In genomic region chr2:129491251-129491817, GRCh38 we compare ENCODE assay signal across 1 cellular context.
TF ChIP-seq lines count a peak whose summit lies in the region.

No MANE protein-coding gene starts in this region.

TF ChIP-seq in GM23338, 12 proteins besides CTCF, POLR2A, EP300 and RAD21 (continued from another document):
- TF ChIP-seq, protein P1, sequence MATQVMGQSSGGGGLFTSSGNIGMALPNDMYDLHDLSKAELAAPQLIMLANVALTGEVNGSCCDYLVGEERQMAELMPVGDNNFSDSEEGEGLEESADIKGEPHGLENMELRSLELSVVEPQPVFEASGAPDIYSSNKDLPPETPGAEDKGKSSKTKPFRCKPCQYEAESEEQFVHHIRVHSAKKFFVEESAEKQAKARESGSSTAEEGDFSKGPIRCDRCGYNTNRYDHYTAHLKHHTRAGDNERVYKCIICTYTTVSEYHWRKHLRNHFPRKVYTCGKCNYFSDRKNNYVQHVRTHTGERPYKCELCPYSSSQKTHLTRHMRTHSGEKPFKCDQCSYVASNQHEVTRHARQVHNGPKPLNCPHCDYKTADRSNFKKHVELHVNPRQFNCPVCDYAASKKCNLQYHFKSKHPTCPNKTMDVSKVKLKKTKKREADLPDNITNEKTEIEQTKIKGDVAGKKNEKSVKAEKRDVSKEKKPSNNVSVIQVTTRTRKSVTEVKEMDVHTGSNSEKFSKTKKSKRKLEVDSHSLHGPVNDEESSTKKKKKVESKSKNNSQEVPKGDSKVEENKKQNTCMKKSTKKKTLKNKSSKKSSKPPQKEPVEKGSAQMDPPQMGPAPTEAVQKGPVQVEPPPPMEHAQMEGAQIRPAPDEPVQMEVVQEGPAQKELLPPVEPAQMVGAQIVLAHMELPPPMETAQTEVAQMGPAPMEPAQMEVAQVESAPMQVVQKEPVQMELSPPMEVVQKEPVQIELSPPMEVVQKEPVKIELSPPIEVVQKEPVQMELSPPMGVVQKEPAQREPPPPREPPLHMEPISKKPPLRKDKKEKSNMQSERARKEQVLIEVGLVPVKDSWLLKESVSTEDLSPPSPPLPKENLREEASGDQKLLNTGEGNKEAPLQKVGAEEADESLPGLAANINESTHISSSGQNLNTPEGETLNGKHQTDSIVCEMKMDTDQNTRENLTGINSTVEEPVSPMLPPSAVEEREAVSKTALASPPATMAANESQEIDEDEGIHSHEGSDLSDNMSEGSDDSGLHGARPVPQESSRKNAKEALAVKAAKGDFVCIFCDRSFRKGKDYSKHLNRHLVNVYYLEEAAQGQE (IDR thresholded peaks at IDR 0.05; ENCODE audit: unreplicated experiment) = no peak
TF ChIP-seq in GM23338: peak in this region for 0.
